8 cellular contexts compared by ENCODE assay signal in the genomic region with DNA sequence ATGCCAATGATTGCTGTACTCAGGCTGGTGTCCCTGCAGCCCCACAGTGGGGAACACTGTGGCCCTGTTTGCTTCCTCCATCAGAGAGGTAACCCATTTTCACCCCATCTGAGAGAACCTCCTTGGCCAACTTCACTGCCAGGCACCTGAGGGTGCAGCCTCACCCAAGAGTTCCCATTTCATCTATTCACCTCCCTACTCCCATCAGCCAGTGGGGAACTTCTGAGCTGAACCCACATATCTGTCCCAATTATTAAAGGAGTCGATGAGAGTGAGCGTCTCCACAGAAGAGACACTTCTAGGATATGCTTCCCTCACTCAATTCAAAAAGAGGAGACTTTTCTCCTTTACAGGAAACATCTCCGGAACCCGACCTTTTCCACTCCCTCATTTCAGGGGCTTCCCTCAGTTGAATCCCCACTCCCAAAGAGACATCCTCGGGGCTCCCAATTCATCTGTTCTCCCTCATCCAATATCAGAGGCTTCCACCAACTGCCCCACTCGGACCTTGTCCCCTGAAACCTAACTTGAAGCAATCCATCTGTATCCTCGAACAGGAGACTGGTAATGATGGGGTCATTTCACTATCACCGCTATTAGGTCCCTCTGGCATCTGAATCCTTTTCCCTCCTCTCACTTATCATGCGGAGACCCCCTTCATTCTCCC. TPM values are rescaled to one million over a fixed set of nuclear protein-coding genes. Genes with fewer than 3 reads are reported as not detected.
DNase-seq lines count a peak whose midpoint lies in the region; ATAC-seq and TF ChIP-seq lines count a peak whose summit lies in the region.

No MANE protein-coding gene starts in this region.

- intact Hi-C loops in head of caudate nucleus (cut with DNase I), result loop anchor here (5.0 kb wide), 1 partner anchor 40 kb away; the partner anchor contains the start of gene PEDS1

- peak overlapping the region; percentile 84 for H3K4me3 ChIP-seq in GM08714 (ENCODE audit: low read length)
- H3K4me3 ChIP-seq in fibroblast of the aortic adventitia (ENCODE audit: low read depth, low read length), result peak overlapping the region; percentile 88
- H3K4me3 ChIP-seq in retinal pigment epithelial cell (ENCODE audit: low read length), result peak overlapping the region; percentile 94

- H3K36me3 Mint-ChIP-seq in T-helper 17 cell (ENCODE audit: low read depth), result peaks cover 12% of the 10 kb centered on the region

- TF ChIP-seq CTCF in fibroblast of the aortic adventitia (IDR thresholded peaks at IDR 0.05; ENCODE audit: insufficient read depth, low read length) (no peak), retinal pigment epithelial cell (conservative IDR thresholded peaks at IDR 0.05; ENCODE audit: low read depth, low read length) (no peak)

- peaks cover 78% of the 10 kb centered on the region for H3K4me1 Mint-ChIP-seq in T-helper 17 cell

- H3K27ac Mint-ChIP-seq in T-helper 17 cell, result peak overlapping the region; percentile 99

- no peaks in the 10 kb centered on the region for H3K9me3 ChIP-seq in T-helper 17 cell (ENCODE audit: control insufficient read depth, low read length, poor library complexity, severe bottlenecking)

- peak overlapping the region; percentile 99 for H3K4me3 Mint-ChIP-seq in T-helper 17 cell

- DNase-seq in T-helper 17 cell (no peak), fibroblast of the aortic adventitia (ENCODE audit: low read depth) (no peak), retinal pigment epithelial cell (ENCODE audit: low read depth) (no peak), AG08396 (ENCODE audit: low spot score) (no peak), cortex of kidney (lab: John Stamatoyannopoulos, UW) (no peak), head of caudate nucleus (no peak), foreskin melanocyte (no peak)

- no peaks in the 10 kb centered on the region for H3K27me3 Mint-ChIP-seq in T-helper 17 cell

- no peak for ATAC-seq in T-helper 17 cell

RNA-seq across cellular contexts. Expression of gene UBE2V1, which starts 1.0 kb away (rescaled TPM):
- total RNA-seq in T-helper 17 cell (100 to 1,000 TPM; 124 to 151 TPM), fibroblast of the aortic adventitia (ENCODE audit: low replicate concordance) (77.1 and 105 TPM in 2 replicates)

RNA-seq across cellular contexts. Expression of gene PEDS1, which starts 41.6 kb away (rescaled TPM):
- total RNA-seq in T-helper 17 cell (10 to 100 TPM; 14.3 to 22.6 TPM), fibroblast of the aortic adventitia (ENCODE audit: low replicate concordance) (9.3 and 19.9 TPM in 2 replicates)
